19 cellular contexts compared by ENCODE assay signal in genomic region chr12:94430304-94430703, GRCh38.
"Had no signal": no experiment of that assay in that cellular context is flagged by ENCODE, and none has a peak within 500 bp of the region (broad histone marks: within the 10 kb centered on the region; RNA-seq: fewer than 3 reads in every experiment).

No MANE protein-coding gene starts in this region.

- ATAC-seq: esophagus mucosa; gastrocnemius medialis; heart right ventricle; left cardiac atrium; lower lobe of right lung; natural killer cell; right cardiac atrium; stimulated activated naive CD8-positive, alpha-beta T cell treated with anti-CD3 and anti-CD28 coated beads, Interleukin-15, Interleukin-2, amounts not matched to agents 100 U/mL and 50 U/mL, for 24 hours had no signal

- H3K9me3 ChIP-seq: suprapubic skin, thyroid gland had no signal

- H3K27me3 ChIP-seq: gastrocnemius medialis, heart right ventricle, suprapubic skin, thyroid gland, upper lobe of left lung, vagina had no signal

- DNase-seq: effector CD4-positive, alpha-beta T cell; gastrocnemius medialis; heart right ventricle; left cardiac atrium; left ventricle myocardium inferior; lower lobe of right lung; natural killer cell; right cardiac atrium; stimulated activated CD4-positive, alpha-beta T cell treated with anti-CD3 and anti-CD28 coated beads, Interleukin-4, amount 100 ng/mL, for 1 hour; stimulated activated CD8-positive, alpha-beta memory T cell treated with anti-CD3 and anti-CD28 coated beads, Interleukin-4, amount 100 ng/mL, for 48 hours; stimulated activated naive CD8-positive, alpha-beta T cell treated with anti-CD3 and anti-CD28 coated beads, Interleukin-15, Interleukin-2, amounts not matched to agents 100 U/mL and 50 U/mL, for 24 hours; thyroid gland; upper lobe of left lung had no signal

- H3K27ac ChIP-seq: coronary artery, gastrocnemius medialis, heart right ventricle, left ventricle myocardium inferior, lower lobe of right lung, suprapubic skin, thyroid gland, upper lobe of left lung, vagina had no signal

- H3K4me3 ChIP-seq: coronary artery, gastrocnemius medialis, heart right ventricle, left ventricle myocardium inferior, lower lobe of right lung, smooth muscle cell, suprapubic skin, thyroid gland, upper lobe of left lung, vagina had no signal

- H3K4me1 ChIP-seq: vagina had no signal

- FAIRE-seq: keratinocyte had no signal

- H3K4me2 ChIP-seq: smooth muscle cell had no signal

- H3K36me3 ChIP-seq: gastrocnemius medialis, lower lobe of right lung, suprapubic skin, thyroid gland, upper lobe of left lung, vagina had no signal
